In the genomic region with DNA sequence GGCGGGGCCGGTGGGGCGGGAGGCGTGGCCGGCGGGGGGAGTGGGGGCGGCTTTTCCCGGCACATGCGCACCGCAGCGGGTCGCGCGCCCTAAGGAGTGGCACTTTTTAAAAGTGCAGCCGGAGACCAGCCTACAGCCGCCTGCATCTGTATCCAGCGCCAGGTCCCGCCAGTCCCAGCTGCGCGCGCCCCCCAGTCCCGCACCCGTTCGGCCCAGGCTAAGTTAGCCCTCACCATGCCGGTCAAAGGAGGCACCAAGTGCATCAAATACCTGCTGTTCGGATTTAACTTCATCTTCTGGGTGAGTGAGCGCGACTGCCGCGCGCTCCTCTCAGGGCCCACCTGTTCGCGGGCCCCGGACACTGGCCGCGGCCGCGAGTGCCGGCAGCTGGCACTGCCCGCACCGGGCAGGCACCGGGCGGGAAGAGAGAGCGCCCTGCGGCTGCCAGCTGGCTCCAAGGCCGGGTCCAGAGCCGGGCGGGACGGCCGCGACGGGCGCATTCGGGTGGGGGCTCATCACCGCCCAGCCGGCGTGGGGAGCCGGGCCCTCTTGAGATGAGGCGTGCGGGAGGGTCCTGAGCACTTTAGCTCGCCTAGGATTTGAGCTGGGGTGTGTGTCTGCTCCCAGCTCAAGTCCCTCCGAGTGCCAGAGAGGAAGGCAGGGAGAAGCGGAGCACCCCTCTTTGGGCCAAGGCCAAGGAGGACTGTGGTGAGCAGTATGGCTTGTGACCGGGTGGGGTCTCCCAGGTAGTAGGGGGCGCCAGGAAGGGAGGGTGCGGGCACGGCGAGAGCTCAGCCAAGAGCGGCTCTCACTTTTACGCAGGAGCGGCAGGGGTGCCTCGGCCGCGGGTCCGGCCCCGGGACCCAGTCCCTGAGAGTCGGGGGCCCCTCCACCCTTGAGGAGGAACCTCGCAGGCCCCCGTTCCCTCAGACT, we compare ENCODE assay signal across 1 cellular context.
A peak's percentile ranks its signal among the peaks of the same experiment; 100 is the strongest.
TF ChIP-seq lines count a peak whose summit lies in the region.

A gene with protein sequence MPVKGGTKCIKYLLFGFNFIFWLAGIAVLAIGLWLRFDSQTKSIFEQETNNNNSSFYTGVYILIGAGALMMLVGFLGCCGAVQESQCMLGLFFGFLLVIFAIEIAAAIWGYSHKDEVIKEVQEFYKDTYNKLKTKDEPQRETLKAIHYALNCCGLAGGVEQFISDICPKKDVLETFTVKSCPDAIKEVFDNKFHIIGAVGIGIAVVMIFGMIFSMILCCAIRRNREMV (plus strand): TSS at position 135 of the 933 bp plus-strand sequence. CDS start 100 bp downstream, at position 235.

TF ChIP-seq in HEK293, 187 proteins besides CTCF, POLR2A, EP300 and RAD21 (continued from another document and continues in another):
- TF ChIP-seq, protein P1, sequence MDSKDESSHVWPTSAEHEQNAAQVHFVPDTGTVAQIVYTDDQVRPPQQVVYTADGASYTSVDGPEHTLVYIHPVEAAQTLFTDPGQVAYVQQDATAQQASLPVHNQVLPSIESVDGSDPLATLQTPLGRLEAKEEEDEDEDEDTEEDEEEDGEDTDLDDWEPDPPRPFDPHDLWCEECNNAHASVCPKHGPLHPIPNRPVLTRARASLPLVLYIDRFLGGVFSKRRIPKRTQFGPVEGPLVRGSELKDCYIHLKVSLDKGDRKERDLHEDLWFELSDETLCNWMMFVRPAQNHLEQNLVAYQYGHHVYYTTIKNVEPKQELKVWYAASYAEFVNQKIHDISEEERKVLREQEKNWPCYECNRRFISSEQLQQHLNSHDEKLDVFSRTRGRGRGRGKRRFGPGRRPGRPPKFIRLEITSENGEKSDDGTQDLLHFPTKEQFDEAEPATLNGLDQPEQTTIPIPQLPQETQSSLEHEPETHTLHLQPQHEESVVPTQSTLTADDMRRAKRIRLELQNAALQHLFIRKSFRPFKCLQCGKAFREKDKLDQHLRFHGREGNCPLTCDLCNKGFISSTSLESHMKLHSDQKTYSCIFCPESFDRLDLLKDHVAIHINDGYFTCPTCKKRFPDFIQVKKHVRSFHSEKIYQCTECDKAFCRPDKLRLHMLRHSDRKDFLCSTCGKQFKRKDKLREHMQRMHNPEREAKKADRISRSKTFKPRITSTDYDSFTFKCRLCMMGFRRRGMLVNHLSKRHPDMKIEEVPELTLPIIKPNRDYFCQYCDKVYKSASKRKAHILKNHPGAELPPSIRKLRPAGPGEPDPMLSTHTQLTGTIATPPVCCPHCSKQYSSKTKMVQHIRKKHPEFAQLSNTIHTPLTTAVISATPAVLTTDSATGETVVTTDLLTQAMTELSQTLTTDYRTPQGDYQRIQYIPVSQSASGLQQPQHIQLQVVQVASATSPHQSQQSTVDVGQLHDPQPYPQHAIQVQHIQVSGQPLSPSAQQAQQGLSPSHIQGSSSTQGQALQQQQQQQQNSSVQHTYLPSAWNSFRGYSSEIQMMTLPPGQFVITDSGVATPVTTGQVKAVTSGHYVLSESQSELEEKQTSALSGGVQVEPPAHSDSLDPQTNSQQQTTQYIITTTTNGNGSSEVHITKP (tag by site-specific recombination; IDR thresholded peaks at IDR 0.05): peak; percentile 87
- TF ChIP-seq ZBTB20 (tag by site-specific recombination; IDR thresholded peaks at IDR 0.05): peak; percentile 60
- TF ChIP-seq ZNF560 (tag by site-specific recombination; IDR thresholded peaks at IDR 0.05; ENCODE audit: borderline replicate concordance): no peak
- no peak for TF ChIP-seq HOXC10 (CRISPR knock-in tag; IDR thresholded peaks at IDR 0.05)
- peak; percentile 79 for TF ChIP-seq GLIS2 (tag by site-specific recombination; IDR thresholded peaks at IDR 0.05)
- TF ChIP-seq, protein P2, sequence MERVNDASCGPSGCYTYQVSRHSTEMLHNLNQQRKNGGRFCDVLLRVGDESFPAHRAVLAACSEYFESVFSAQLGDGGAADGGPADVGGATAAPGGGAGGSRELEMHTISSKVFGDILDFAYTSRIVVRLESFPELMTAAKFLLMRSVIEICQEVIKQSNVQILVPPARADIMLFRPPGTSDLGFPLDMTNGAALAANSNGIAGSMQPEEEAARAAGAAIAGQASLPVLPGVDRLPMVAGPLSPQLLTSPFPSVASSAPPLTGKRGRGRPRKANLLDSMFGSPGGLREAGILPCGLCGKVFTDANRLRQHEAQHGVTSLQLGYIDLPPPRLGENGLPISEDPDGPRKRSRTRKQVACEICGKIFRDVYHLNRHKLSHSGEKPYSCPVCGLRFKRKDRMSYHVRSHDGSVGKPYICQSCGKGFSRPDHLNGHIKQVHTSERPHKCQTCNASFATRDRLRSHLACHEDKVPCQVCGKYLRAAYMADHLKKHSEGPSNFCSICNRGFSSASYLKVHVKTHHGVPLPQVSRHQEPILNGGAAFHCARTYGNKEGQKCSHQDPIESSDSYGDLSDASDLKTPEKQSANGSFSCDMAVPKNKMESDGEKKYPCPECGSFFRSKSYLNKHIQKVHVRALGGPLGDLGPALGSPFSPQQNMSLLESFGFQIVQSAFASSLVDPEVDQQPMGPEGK (tag by site-specific recombination; IDR thresholded peaks at IDR 0.05): peak; percentile 64; the same call in 1 of the 2 replicates
- TF ChIP-seq ZNF610 (tag by site-specific recombination; IDR thresholded peaks at IDR 0.05; ENCODE audit: borderline replicate concordance): no peak
- TF ChIP-seq, protein P3, sequence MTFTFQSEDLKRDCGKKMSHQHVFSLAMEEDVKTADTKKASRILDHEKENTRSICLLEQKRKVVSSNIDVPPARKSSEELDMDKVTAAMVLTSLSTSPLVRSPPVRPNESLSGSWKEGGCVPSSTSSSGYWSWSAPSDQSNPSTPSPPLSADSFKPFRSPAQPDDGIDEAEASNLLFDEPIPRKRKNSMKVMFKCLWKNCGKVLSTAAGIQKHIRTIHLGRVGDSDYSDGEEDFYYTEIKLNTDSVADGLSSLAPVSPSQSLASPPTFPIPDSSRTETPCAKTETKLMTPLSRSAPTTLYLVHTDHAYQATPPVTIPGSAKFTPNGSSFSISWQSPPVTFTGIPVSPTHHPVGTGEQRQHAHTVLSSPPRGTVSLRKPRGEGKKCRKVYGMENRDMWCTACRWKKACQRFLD (tag by site-specific recombination; IDR thresholded peaks at IDR 0.05): no peak
- TF ChIP-seq, protein P4, sequence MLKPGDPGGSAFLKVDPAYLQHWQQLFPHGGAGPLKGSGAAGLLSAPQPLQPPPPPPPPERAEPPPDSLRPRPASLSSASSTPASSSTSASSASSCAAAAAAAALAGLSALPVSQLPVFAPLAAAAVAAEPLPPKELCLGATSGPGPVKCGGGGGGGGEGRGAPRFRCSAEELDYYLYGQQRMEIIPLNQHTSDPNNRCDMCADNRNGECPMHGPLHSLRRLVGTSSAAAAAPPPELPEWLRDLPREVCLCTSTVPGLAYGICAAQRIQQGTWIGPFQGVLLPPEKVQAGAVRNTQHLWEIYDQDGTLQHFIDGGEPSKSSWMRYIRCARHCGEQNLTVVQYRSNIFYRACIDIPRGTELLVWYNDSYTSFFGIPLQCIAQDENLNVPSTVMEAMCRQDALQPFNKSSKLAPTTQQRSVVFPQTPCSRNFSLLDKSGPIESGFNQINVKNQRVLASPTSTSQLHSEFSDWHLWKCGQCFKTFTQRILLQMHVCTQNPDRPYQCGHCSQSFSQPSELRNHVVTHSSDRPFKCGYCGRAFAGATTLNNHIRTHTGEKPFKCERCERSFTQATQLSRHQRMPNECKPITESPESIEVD (tag by site-specific recombination; IDR thresholded peaks at IDR 0.05): no peak
- TF ChIP-seq, protein P5, sequence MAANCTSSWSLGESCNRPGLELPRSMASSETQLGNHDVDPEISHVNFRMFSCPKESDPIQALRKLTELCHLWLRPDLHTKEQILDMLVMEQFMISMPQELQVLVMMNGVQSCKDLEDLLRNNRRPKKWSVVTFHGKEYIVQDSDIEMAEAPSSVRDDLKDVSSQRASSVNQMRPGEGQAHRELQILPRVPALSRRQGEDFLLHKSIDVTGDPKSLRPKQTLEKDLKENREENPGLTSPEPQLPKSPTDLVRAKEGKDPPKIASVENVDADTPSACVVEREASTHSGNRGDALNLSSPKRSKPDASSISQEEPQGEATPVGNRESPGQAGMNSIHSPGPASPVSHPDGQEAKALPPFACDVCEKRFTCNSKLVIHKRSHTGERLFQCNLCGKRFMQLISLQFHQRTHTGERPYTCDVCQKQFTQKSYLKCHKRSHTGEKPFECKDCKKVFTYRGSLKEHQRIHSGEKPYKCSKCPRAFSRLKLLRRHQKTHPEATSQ (tag by site-specific recombination; IDR thresholded peaks at IDR 0.05): no peak
- peak; percentile 28 for TF ChIP-seq ZBTB8A (tag by site-specific recombination; IDR thresholded peaks at IDR 0.05)
- no peak for TF ChIP-seq ZNF571 (tag by site-specific recombination; IDR thresholded peaks at IDR 0.05)
- TF ChIP-seq, protein P6, sequence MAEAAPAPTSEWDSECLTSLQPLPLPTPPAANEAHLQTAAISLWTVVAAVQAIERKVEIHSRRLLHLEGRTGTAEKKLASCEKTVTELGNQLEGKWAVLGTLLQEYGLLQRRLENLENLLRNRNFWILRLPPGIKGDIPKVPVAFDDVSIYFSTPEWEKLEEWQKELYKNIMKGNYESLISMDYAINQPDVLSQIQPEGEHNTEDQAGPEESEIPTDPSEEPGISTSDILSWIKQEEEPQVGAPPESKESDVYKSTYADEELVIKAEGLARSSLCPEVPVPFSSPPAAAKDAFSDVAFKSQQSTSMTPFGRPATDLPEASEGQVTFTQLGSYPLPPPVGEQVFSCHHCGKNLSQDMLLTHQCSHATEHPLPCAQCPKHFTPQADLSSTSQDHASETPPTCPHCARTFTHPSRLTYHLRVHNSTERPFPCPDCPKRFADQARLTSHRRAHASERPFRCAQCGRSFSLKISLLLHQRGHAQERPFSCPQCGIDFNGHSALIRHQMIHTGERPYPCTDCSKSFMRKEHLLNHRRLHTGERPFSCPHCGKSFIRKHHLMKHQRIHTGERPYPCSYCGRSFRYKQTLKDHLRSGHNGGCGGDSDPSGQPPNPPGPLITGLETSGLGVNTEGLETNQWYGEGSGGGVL (tag by site-specific recombination; IDR thresholded peaks at IDR 0.05): no peak
- TF ChIP-seq, protein P7, sequence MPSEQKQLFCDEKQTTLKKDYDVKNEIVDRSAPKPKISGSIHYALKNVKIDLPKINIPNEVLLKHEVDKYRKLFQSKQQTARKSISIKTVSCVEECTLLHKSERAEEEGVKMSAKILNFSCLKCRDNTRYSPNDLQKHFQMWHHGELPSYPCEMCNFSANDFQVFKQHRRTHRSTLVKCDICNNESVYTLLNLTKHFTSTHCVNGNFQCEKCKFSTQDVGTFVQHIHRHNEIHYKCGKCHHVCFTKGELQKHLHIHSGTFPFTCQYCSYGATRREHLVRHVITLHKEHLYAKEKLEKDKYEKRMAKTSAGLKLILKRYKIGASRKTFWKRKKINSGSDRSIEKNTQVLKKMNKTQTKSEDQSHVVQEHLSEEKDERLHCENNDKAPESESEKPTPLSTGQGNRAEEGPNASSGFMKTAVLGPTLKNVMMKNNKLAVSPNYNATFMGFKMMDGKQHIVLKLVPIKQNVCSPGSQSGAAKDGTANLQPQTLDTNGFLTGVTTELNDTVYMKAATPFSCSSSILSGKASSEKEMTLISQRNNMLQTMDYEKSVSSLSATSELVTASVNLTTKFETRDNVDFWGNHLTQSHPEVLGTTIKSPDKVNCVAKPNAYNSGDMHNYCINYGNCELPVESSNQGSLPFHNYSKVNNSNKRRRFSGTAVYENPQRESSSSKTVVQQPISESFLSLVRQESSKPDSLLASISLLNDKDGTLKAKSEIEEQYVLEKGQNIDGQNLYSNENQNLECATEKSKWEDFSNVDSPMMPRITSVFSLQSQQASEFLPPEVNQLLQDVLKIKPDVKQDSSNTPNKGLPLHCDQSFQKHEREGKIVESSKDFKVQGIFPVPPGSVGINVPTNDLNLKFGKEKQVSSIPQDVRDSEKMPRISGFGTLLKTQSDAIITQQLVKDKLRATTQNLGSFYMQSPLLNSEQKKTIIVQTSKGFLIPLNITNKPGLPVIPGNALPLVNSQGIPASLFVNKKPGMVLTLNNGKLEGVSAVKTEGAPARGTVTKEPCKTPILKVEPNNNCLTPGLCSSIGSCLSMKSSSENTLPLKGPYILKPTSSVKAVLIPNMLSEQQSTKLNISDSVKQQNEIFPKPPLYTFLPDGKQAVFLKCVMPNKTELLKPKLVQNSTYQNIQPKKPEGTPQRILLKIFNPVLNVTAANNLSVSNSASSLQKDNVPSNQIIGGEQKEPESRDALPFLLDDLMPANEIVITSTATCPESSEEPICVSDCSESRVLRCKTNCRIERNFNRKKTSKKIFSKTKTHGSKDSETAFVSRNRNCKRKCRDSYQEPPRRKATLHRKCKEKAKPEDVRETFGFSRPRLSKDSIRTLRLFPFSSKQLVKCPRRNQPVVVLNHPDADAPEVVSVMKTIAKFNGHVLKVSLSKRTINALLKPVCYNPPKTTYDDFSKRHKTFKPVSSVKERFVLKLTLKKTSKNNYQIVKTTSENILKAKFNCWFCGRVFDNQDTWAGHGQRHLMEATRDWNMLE (tag by site-specific recombination; conservative IDR thresholded peaks at IDR 0.05; ENCODE audit: low read depth): no peak
- no peak for TF ChIP-seq ZNF140 (tag by site-specific recombination; IDR thresholded peaks at IDR 0.05)
- TF ChIP-seq, protein P8, sequence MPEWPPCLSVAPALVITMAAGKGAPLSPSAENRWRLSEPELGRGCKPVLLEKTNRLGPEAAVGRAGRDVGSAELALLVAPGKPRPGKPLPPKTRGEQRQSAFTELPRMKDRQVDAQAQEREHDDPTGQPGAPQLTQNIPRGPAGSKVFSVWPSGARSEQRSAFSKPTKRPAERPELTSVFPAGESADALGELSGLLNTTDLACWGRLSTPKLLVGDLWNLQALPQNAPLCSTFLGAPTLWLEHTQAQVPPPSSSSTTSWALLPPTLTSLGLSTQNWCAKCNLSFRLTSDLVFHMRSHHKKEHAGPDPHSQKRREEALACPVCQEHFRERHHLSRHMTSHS (tag by site-specific recombination; IDR thresholded peaks at IDR 0.05): no peak
- no peak for TF ChIP-seq REPIN1 (tag by site-specific recombination; IDR thresholded peaks at IDR 0.05; ENCODE audit: low read depth)
- TF ChIP-seq, protein P9, sequence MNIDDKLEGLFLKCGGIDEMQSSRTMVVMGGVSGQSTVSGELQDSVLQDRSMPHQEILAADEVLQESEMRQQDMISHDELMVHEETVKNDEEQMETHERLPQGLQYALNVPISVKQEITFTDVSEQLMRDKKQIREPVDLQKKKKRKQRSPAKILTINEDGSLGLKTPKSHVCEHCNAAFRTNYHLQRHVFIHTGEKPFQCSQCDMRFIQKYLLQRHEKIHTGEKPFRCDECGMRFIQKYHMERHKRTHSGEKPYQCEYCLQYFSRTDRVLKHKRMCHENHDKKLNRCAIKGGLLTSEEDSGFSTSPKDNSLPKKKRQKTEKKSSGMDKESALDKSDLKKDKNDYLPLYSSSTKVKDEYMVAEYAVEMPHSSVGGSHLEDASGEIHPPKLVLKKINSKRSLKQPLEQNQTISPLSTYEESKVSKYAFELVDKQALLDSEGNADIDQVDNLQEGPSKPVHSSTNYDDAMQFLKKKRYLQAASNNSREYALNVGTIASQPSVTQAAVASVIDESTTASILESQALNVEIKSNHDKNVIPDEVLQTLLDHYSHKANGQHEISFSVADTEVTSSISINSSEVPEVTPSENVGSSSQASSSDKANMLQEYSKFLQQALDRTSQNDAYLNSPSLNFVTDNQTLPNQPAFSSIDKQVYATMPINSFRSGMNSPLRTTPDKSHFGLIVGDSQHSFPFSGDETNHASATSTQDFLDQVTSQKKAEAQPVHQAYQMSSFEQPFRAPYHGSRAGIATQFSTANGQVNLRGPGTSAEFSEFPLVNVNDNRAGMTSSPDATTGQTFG (tag by site-specific recombination; IDR thresholded peaks at IDR 0.05; ENCODE audit: borderline replicate concordance): no peak
- no peak for TF ChIP-seq OVOL3 (tag by site-specific recombination; IDR thresholded peaks at IDR 0.05)
- TF ChIP-seq ZNF701 (tag by site-specific recombination; IDR thresholded peaks at IDR 0.05): no peak
